Comparison of ENCODE assay signal across 2 cellular contexts in genomic region chr1:248884632-248885295, GRCh38.
TF ChIP-seq lines count a peak whose summit lies in the region.

No MANE protein-coding gene starts in this region.

TF ChIP-seq in IMR-90, 13 proteins besides CTCF, POLR2A, EP300 and RAD21 (continued from another document):
- no peak for TF ChIP-seq ELK1 (IDR thresholded peaks at IDR 0.05; ENCODE audit: borderline replicate concordance, low read depth, low read length)
- no peak for TF ChIP-seq BHLHE40 (IDR thresholded peaks at IDR 0.05; ENCODE audit: low read depth, low read length)
- TF ChIP-seq CEBPB (IDR thresholded peaks at IDR 0.05; ENCODE audit: low read depth, low read length) = no peak
- no peak for TF ChIP-seq CHD1 (IDR thresholded peaks at IDR 0.05; ENCODE audit: low read depth, low read length)
- no peak for TF ChIP-seq MAZ (IDR thresholded peaks at IDR 0.05; ENCODE audit: borderline replicate concordance, low read depth, low read length)
- TF ChIP-seq SMC3 (IDR thresholded peaks at IDR 0.05; ENCODE audit: low read depth, low read length) = no peak
- TF ChIP-seq USF2 (IDR thresholded peaks at IDR 0.05; ENCODE audit: low read depth, low read length) = no peak
- no peak for TF ChIP-seq NFE2L2 (IDR thresholded peaks at IDR 0.05; ENCODE audit: low read depth, low read length)
- TF ChIP-seq RFX5 (IDR thresholded peaks at IDR 0.05; ENCODE audit: low read depth, low read length) = no peak

TF ChIP-seq in SK-N-SH treated with all-trans-retinoic acid at 6 μM for 48 hours, 23 proteins besides CTCF, POLR2A, EP300 and RAD21 (continued from another document):
- no peak for TF ChIP-seq TSHZ2 (CRISPR knock-in tag; IDR thresholded peaks at IDR 0.05)
- no peak for TF ChIP-seq PPARA (CRISPR knock-in tag; IDR thresholded peaks at IDR 0.05; ENCODE audit: borderline replicate concordance)
- no peak for TF ChIP-seq CSRNP3 (CRISPR knock-in tag; IDR thresholded peaks at IDR 0.05)
- TF ChIP-seq TOX (CRISPR knock-in tag; IDR thresholded peaks at IDR 0.05; ENCODE audit: borderline replicate concordance) = no peak
- TF ChIP-seq ISL1 (CRISPR knock-in tag; IDR thresholded peaks at IDR 0.05) = no peak
- no peak for TF ChIP-seq RARB (CRISPR knock-in tag; IDR thresholded peaks at IDR 0.05)
- no peak for TF ChIP-seq POU6F1 (CRISPR knock-in tag; IDR thresholded peaks at IDR 0.05; ENCODE audit: borderline replicate concordance, low read depth)
- no peak for TF ChIP-seq ARNTL (CRISPR knock-in tag; IDR thresholded peaks at IDR 0.05; ENCODE audit: borderline replicate concordance, low read depth)
- TF ChIP-seq ZFP30 (CRISPR knock-in tag; IDR thresholded peaks at IDR 0.05) = no peak
- TF ChIP-seq TCF4 (CRISPR knock-in tag; IDR thresholded peaks at IDR 0.05; ENCODE audit: borderline replicate concordance) = no peak
- no peak for TF ChIP-seq ZNF70 (CRISPR knock-in tag; IDR thresholded peaks at IDR 0.05)
- no peak for TF ChIP-seq SNAI2 (CRISPR knock-in tag; IDR thresholded peaks at IDR 0.05)
- no peak for TF ChIP-seq PATZ1 (CRISPR knock-in tag; IDR thresholded peaks at IDR 0.05; ENCODE audit: borderline replicate concordance)
- TF ChIP-seq ZNF8 (CRISPR knock-in tag; IDR thresholded peaks at IDR 0.05) = no peak
